ENCODE assay signal across 8 cellular contexts in genomic region chr13:45047394-45048328, GRCh38. TPM values are rescaled to one million over a fixed set of nuclear protein-coding genes. Genes with fewer than 3 reads are reported as not detected.
DNase-seq lines count a peak whose midpoint lies in the region; ATAC-seq and TF ChIP-seq lines count a peak whose summit lies in the region.

No MANE protein-coding gene starts in this region.

- peak overlapping the region; percentile 73 for H3K4me2 ChIP-seq in trophoblast cell (ENCODE audit: low read length)

- H3K36me3 ChIP-seq in adipocyte (ENCODE audit: control insufficient read depth, insufficient read depth, low read length, severe bottlenecking), result no peaks in the 10 kb centered on the region
- no peaks in the 10 kb centered on the region for H3K36me3 ChIP-seq in heart left ventricle
- no peaks in the 10 kb centered on the region for H3K36me3 ChIP-seq in trophoblast cell (ENCODE audit: control insufficient read depth in 1 of 2, insufficient read depth in 2 of 2, low read length in 2 of 2)
- no peaks in the 10 kb centered on the region for H3K36me3 ChIP-seq in thyroid gland

- no peak overlapping the region for H3K18ac ChIP-seq in trophoblast cell (ENCODE audit: low read length)

- intact Hi-C loops in heart left ventricle (cut with DNase I) (loop anchor here (1.0 to 10.0 kb wide), 7 partner anchors 147 to 263 kb away; no protein-coding TSS in a partner anchor), thyroid gland (cut with DNase I) (loop anchor here (5.0 kb wide), 2 partner anchors 235 to 260 kb away; no protein-coding TSS in a partner anchor)

- H3K4me1 ChIP-seq in adipocyte (ENCODE audit: control insufficient read depth, insufficient read depth, low read length) (peaks cover 4% of the 10 kb centered on the region), heart left ventricle (peaks cover 0 to 16% (median 3%) of the 10 kb centered on the region in 12 donors), trophoblast cell (ENCODE audit: control insufficient read depth in 1 of 2, insufficient read depth in 2 of 2, low read length in 2 of 2) (no peaks in the 10 kb centered on the region), thyroid gland (peaks cover 0 to 5% of the 10 kb centered on the region in 2 donors)

- H3K4me3 ChIP-seq in adipocyte (ENCODE audit: low read length) (peak overlapping the region; percentile 81), heart left ventricle (peak overlapping the region in 11 of 12 donors; percentile 22 to 59 (median 50)), trophoblast cell (ENCODE audit: low read depth, low read length) (no peak overlapping the region), thyroid gland (replicated peaks in 1 of 3) (peak overlapping the region in 2 of 3 donors; percentile 3 to 20)

- no peak overlapping the region for H2AK5ac ChIP-seq in trophoblast cell (ENCODE audit: low read length)

- peaks cover 6% of the 10 kb centered on the region for H3K27me3 ChIP-seq in adipocyte (replicated peaks; ENCODE audit: control insufficient read depth, insufficient read depth, low read length)
- no peaks in the 10 kb centered on the region for H3K27me3 ChIP-seq in heart left ventricle
- no peaks in the 10 kb centered on the region for H3K27me3 ChIP-seq in trophoblast cell (ENCODE audit: insufficient read depth, low read length)
- H3K27me3 ChIP-seq in thyroid gland, result no peaks in the 10 kb centered on the region

- H4K91ac ChIP-seq in trophoblast cell (ENCODE audit: low read depth, low read length), result no peak overlapping the region

- no peak overlapping the region for H2BK5ac ChIP-seq in trophoblast cell (ENCODE audit: low read depth, low read length, poor library complexity)

- H3K4ac ChIP-seq in trophoblast cell (ENCODE audit: low read depth, low read length), result no peak overlapping the region

- H3K9ac ChIP-seq in adipocyte (ENCODE audit: low read length) (peak overlapping the region; percentile 77), trophoblast cell (ENCODE audit: low read length) (no peak overlapping the region)

- H2BK120ac ChIP-seq in trophoblast cell (ENCODE audit: insufficient read depth, low read length, poor library complexity), result no peak overlapping the region

- H4K12ac ChIP-seq in trophoblast cell (ENCODE audit: low read depth, low read length), result no peak overlapping the region

- no peaks in the 10 kb centered on the region for H3K79me2 ChIP-seq in trophoblast cell (ENCODE audit: control insufficient read depth, insufficient read depth, low read length, poor library complexity)

- no peak overlapping the region for H2BK12ac ChIP-seq in trophoblast cell (ENCODE audit: low read length)

- no peak overlapping the region for H3K14ac ChIP-seq in trophoblast cell (ENCODE audit: low read length)

- H3K23ac ChIP-seq in trophoblast cell (ENCODE audit: low read length), result no peak overlapping the region

- ATAC-seq in GM21737 (IDR thresholded peaks at IDR 0.05; ENCODE audit: unreplicated experiment) (peak; percentile 64), heart left ventricle (peak; percentile 73 to 87 (median 80))

- DNase-seq in COLO668 (lab: John Stamatoyannopoulos, UW; ENCODE audit: unreplicated experiment), result peak; percentile 89
- DNase-seq in NCI-H1092 (lab: John Stamatoyannopoulos, UW), result peak; percentile 64
- DNase-seq in SW480 (ENCODE audit: low spot score), result peak; percentile 84
- peak; percentile 93 for DNase-seq in adipocyte (ENCODE audit: low read depth)
- peak; percentile 63 to 73 (median 67) for DNase-seq in heart left ventricle
- DNase-seq in trophoblast cell, result peak; percentile 80 to 95
- peak; percentile 73 to 78 for DNase-seq in thyroid gland

- 17 to 21% (median 18%) methylated on average over 10 of the region's 10 CpGs for WGBS in heart left ventricle, 4 donors
- no CpG with 5 or more reads among the region's 10 CpGs for WGBS in trophoblast cell (ENCODE audit: extremely low coverage, insufficient coverage, insufficient read length)
- WGBS in thyroid gland, 2 donors, result 20 to 25% methylated on average over 10 of the region's 10 CpGs

- H3K9me3 ChIP-seq in adipocyte (ENCODE audit: control insufficient read depth, low read length) (no peaks in the 10 kb centered on the region), heart left ventricle (no peaks in the 10 kb centered on the region), trophoblast cell (ENCODE audit: insufficient read depth, low read depth, low read length) (no peaks in the 10 kb centered on the region), thyroid gland (no peaks in the 10 kb centered on the region)

- H2AFZ ChIP-seq in trophoblast cell (ENCODE audit: insufficient read depth, low read length, poor library complexity), result no peak overlapping the region

- peak; percentile 75 to 91 (median 85) for TF ChIP-seq CTCF in heart left ventricle (IDR thresholded peaks at IDR 0.05)
- peak; percentile 59 to 98 (median 90) for TF ChIP-seq CTCF in thyroid gland (IDR thresholded peaks at IDR 0.05)

- peak overlapping the region in 5 of 12 donors; percentile 38 to 66 (median 49) for H3K27ac ChIP-seq in heart left ventricle
- H3K27ac ChIP-seq in trophoblast cell (ENCODE audit: low read depth, low read length), result no peak overlapping the region
- no peak overlapping the region for H3K27ac ChIP-seq in thyroid gland

- TF ChIP-seq POLR2A in heart left ventricle (IDR thresholded peaks at IDR 0.05) (no peak), thyroid gland (IDR thresholded peaks at IDR 0.05) (no peak)

- no peaks in the 10 kb centered on the region for H3K79me1 ChIP-seq in trophoblast cell (ENCODE audit: low read length)

- no peak overlapping the region for H4K8ac ChIP-seq in trophoblast cell (ENCODE audit: low read depth, low read length)

RNA-seq across cellular contexts. Expression of gene GPALPP1, which starts 58.3 kb away (rescaled TPM):
- total RNA-seq in heart left ventricle, result 10 to 100 TPM; 10.9 to 16.1 (median 13.4) TPM
- 1 to 10 TPM; 5.4 to 9.5 TPM for polyA plus RNA-seq in heart left ventricle
- polyA plus RNA-seq in trophoblast cell (2013), result 20.4 and 21.5 TPM in 2 replicates
- total RNA-seq in thyroid gland, result 10 to 100 TPM; 30.1 to 44.4 (median 35.2) TPM

RNA-seq across cellular contexts. Expression of gene NUFIP1, which starts 58.4 kb away (rescaled TPM):
- total RNA-seq in heart left ventricle (1 to 10 TPM; 2.1 to 4.9 (median 3.3) TPM), thyroid gland (1 to 10 TPM; 3.2 to 4.3 (median 3.5) TPM)
- 1 to 10 TPM; 1.4 to 2.4 TPM for polyA plus RNA-seq in heart left ventricle
- polyA plus RNA-seq in trophoblast cell (2013), result 7.3 and 7.7 TPM in 2 replicates
